In the genomic region with DNA sequence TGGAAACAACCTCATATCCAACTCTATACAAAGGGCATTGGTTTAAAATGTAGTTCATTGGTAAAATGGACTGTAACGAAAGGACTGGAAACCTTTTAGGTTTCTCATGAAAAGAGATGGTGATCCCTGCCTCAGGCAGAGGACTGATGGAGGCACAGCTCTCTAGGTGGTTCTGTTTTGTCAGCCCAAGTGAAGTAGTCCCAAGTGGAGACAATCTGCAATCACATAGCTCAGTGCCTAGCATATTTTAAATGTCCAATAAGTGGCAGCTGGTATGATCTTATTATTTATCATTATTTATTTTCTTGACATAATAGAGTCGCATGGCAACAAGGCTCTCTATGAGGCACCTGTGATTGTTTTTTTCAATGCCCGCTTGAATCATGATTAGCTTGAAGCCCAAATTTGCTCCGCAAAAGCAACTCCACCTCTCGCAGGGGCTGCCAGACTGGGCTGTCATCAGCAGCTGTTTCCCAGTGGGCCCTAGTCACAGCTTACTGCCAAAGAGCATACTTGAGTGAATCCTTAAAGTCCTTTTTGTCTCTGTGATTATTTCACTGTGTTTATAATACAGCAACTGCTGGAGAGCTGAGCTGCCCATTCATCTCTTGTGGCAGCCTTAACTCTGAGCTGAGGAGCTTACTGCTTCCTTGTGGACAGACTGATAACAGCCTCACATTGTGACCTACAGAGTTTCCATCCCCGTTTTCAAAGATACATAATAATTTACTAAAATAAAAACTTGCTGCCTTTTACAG, we compare ENCODE assay signal across 11 cellular contexts. TPM values are rescaled to one million over a fixed set of nuclear protein-coding genes. Genes with fewer than 3 reads are reported as not detected.
DNase-seq lines count a peak whose midpoint lies in the region; ATAC-seq and TF ChIP-seq lines count a peak whose summit lies in the region.
"Had no signal": no experiment of that assay in that cellular context is flagged by ENCODE, and none has a peak within 500 bp of the region (broad histone marks: within the 10 kb centered on the region; RNA-seq: fewer than 3 reads in every experiment).

No MANE protein-coding gene starts in this region.

- CTCF ChIA-PET in activated CD4-positive, alpha-beta T cell treated with anti-CD3 and anti-CD28 coated beads, Interleukin-2, amount 10 ng/mL, durations not matched to agents 7 days and 5 days (lab: Charles Lee), result interaction anchor here (1.0 kb wide), 1 partner anchor 93 kb away, joined by 3 read pairs; no protein-coding TSS in a partner anchor

- H3K4me1 ChIP-seq in left ventricle myocardium inferior (no peaks in the 10 kb centered on the region), uterus (no peaks in the 10 kb centered on the region)

- intact Hi-C loops in activated CD4-positive, alpha-beta T cell treated with anti-CD3 and anti-CD28 coated beads, Interleukin-2, amount 10 ng/mL, durations not matched to agents 24 days and 14 days (cut with micrococcal nuclease), result no loop called here
- intact Hi-C loops in left ventricle myocardium inferior (cut with micrococcal nuclease), result no loop called here
- intact Hi-C loops in uterus (cut with DNase I; ENCODE audit: low total_unique reads), result no loop called here

- peak; percentile 44 for DNase-seq in activated CD4-positive, alpha-beta T cell treated with anti-CD3 and anti-CD28 coated beads, Interleukin-2, amount 10 ng/mL, durations not matched to agents 24 days and 14 days
- no peak for DNase-seq in activated CD4-positive, alpha-beta T cell treated with anti-CD3 and anti-CD28 coated beads, Interleukin-2, amount 10 ng/mL, durations not matched to agents 7 days and 5 days
- peak; percentile 25 for DNase-seq in left ventricle myocardium inferior
- peak; percentile 20 to 36 for DNase-seq in uterus
- DNase-seq in left lobe of liver (ENCODE audit: low spot score), result no peak
- no peak for DNase-seq in GM20000 (ENCODE audit: low spot score)
- DNase-seq: ACHN, erythroblast, T-helper 17 cell had no signal

- no peak overlapping the region for H3K27ac Mint-ChIP-seq in activated CD4-positive, alpha-beta T cell treated with anti-CD3 and anti-CD28 coated beads, Interleukin-2, amount 10 ng/mL, durations not matched to agents 24 days and 14 days
- H3K27ac Mint-ChIP-seq in activated CD4-positive, alpha-beta T cell treated with anti-CD3 and anti-CD28 coated beads, Interleukin-2, amount 10 ng/mL, durations not matched to agents 7 days and 5 days, result no peak overlapping the region
- H3K27ac Mint-ChIP-seq: T-helper 17 cell had no signal

- H3K27ac ChIP-seq in left ventricle myocardium inferior (replicated peaks), result no peak overlapping the region
- H3K27ac ChIP-seq in uterus, result peak overlapping the region in 1 of 2 donors; percentile 28

- no peaks in the 10 kb centered on the region for H3K36me3 Mint-ChIP-seq in activated CD4-positive, alpha-beta T cell treated with anti-CD3 and anti-CD28 coated beads, Interleukin-2, amount 10 ng/mL, durations not matched to agents 24 days and 14 days (ENCODE audit: low read depth)
- H3K36me3 Mint-ChIP-seq in activated CD4-positive, alpha-beta T cell treated with anti-CD3 and anti-CD28 coated beads, Interleukin-2, amount 10 ng/mL, durations not matched to agents 7 days and 5 days (ENCODE audit: low read depth), result no peaks in the 10 kb centered on the region

- TF ChIP-seq CTCF in WI38 (IDR thresholded peaks at IDR 0.05; ENCODE audit: low read depth, low read length) (0 out of 2 replicates have a peak, but pooled peaks have one; percentile 35), left ventricle myocardium inferior (IDR thresholded peaks at IDR 0.05; ENCODE audit: borderline replicate concordance) (peak; percentile 37), uterus (IDR thresholded peaks at IDR 0.05) (peak; percentile 10 to 45 (median 26)), GM20000 (IDR thresholded peaks at IDR 0.05; ENCODE audit: extremely low read depth, missing control alignments) (no peak)

- H3K4me3 ChIP-seq in WI38 (ENCODE audit: low read depth, low read length) (no peak overlapping the region), left ventricle myocardium inferior (no peak overlapping the region), uterus (no peak overlapping the region)

- no peaks in the 10 kb centered on the region for H3K36me3 ChIP-seq in left ventricle myocardium inferior
- H3K36me3 ChIP-seq in uterus, result no peaks in the 10 kb centered on the region

- no peaks in the 10 kb centered on the region for H3K9me3 Mint-ChIP-seq in activated CD4-positive, alpha-beta T cell treated with anti-CD3 and anti-CD28 coated beads, Interleukin-2, amount 10 ng/mL, durations not matched to agents 24 days and 14 days
- no peaks in the 10 kb centered on the region for H3K9me3 Mint-ChIP-seq in activated CD4-positive, alpha-beta T cell treated with anti-CD3 and anti-CD28 coated beads, Interleukin-2, amount 10 ng/mL, durations not matched to agents 7 days and 5 days

- POLR2A ChIA-PET in activated CD4-positive, alpha-beta T cell treated with anti-CD3 and anti-CD28 coated beads, Interleukin-2, amount 10 ng/mL, durations not matched to agents 7 days and 5 days (lab: Charles Lee), result no interaction called here

- peaks cover 3% of the 10 kb centered on the region for H3K4me1 Mint-ChIP-seq in activated CD4-positive, alpha-beta T cell treated with anti-CD3 and anti-CD28 coated beads, Interleukin-2, amount 10 ng/mL, durations not matched to agents 24 days and 14 days
- H3K4me1 Mint-ChIP-seq in activated CD4-positive, alpha-beta T cell treated with anti-CD3 and anti-CD28 coated beads, Interleukin-2, amount 10 ng/mL, durations not matched to agents 7 days and 5 days, result peaks cover 5% of the 10 kb centered on the region

- ATAC-seq in GM18517 (IDR thresholded peaks at IDR 0.05; ENCODE audit: unreplicated experiment), result no peak
- no peak for ATAC-seq in left lobe of liver
- ATAC-seq: T-helper 17 cell had no signal

- H3K27me3 ChIP-seq in left ventricle myocardium inferior (ENCODE audit: low read depth) (peaks cover 2% of the 10 kb centered on the region), uterus (no peaks in the 10 kb centered on the region)

- H3K4me3 Mint-ChIP-seq in activated CD4-positive, alpha-beta T cell treated with anti-CD3 and anti-CD28 coated beads, Interleukin-2, amount 10 ng/mL, durations not matched to agents 24 days and 14 days, result no peak overlapping the region
- no peak overlapping the region for H3K4me3 Mint-ChIP-seq in activated CD4-positive, alpha-beta T cell treated with anti-CD3 and anti-CD28 coated beads, Interleukin-2, amount 10 ng/mL, durations not matched to agents 7 days and 5 days
- H3K4me3 Mint-ChIP-seq: T-helper 17 cell had no signal

- H3K27me3 Mint-ChIP-seq in activated CD4-positive, alpha-beta T cell treated with anti-CD3 and anti-CD28 coated beads, Interleukin-2, amount 10 ng/mL, durations not matched to agents 24 days and 14 days, result no peaks in the 10 kb centered on the region
- H3K27me3 Mint-ChIP-seq in activated CD4-positive, alpha-beta T cell treated with anti-CD3 and anti-CD28 coated beads, Interleukin-2, amount 10 ng/mL, durations not matched to agents 7 days and 5 days, result peaks cover 11% of the 10 kb centered on the region
- H3K27me3 Mint-ChIP-seq: T-helper 17 cell had no signal

- TF ChIP-seq POLR2A in uterus (IDR thresholded peaks at IDR 0.05), result no peak

- H3K9me3 ChIP-seq in left ventricle myocardium inferior (replicated peaks) (no peaks in the 10 kb centered on the region), uterus (no peaks in the 10 kb centered on the region)

RNA-seq across cellular contexts. Expression of a gene that starts 19.7 kb away (rescaled TPM):
- total RNA-seq in activated CD4-positive, alpha-beta T cell treated with anti-CD3 and anti-CD28 coated beads, Interleukin-2, amount 10 ng/mL, durations not matched to agents 24 days and 14 days, result 0.58 and 0.66 TPM in 2 replicates
- total RNA-seq in activated CD4-positive, alpha-beta T cell treated with anti-CD3 and anti-CD28 coated beads, Interleukin-2, amount 10 ng/mL, durations not matched to agents 7 days and 5 days, result under 1 TPM; 0.10 to 0.12 TPM
- total RNA-seq in left ventricle myocardium inferior (2.9 TPM), uterus (100 to 1,000 TPM in 1 of 4 donors, 10 to 100 TPM in 3; 26.5 to 128 (median 54.3) TPM), left lobe of liver (49.1 TPM)

Comparison
In these comparisons a context has a peak if more than half of its experiments do, and no peak if none do; other contexts are left out.
1. DNase-seq: peak in activated CD4-positive, alpha-beta T cell treated with anti-CD3 and anti-CD28 coated beads, Interleukin-2, amount 10 ng/mL, durations not matched to agents 24 days and 14 days (single experiment), left ventricle myocardium inferior (single experiment) and uterus (2 of 2); none in activated CD4-positive, alpha-beta T cell treated with anti-CD3 and anti-CD28 coated beads, Interleukin-2, amount 10 ng/mL, durations not matched to agents 7 days and 5 days (single experiment), left lobe of liver (single experiment) and GM20000 (single experiment).